Comparison of ENCODE assay signal across 37 cellular contexts in the genomic region with DNA sequence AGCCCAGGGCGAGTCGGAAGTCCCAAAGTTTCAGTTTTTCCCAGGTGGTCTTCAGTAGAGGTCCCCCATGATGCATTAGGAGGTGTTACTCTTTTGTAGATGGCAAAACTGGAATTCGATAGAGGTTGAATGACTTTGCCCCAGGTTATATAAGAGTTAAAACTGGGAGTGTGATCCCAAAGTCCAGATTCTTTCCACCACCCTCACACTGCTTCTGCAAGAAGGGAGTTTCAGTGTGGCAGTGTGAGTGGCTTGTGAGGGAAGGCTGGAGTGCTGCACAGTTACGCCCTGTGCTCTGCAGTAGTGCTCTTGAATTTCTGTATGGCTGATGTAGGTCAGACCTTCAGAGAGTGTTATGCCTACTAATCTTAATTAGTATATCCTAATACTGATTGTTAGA.
"Had no signal": no experiment of that assay in that cellular context is flagged by ENCODE, and none has a peak within 500 bp of the region (broad histone marks: within the 10 kb centered on the region; RNA-seq: fewer than 3 reads in every experiment).

No MANE protein-coding gene starts in this region.

- DNase-seq: activated B cell treated with CpG ODN at 0.5 μM for 24 hours; activated CD4-positive, alpha-beta memory T cell treated with anti-CD3 and anti-CD28 coated beads for 36 hours; activated CD4-positive, alpha-beta T cell treated with anti-CD3 and anti-CD28 coated beads for 4 hours; activated CD4-positive, alpha-beta T cell treated with anti-CD3 and anti-CD28 coated beads, Interleukin-2, amount 10 ng/mL, durations not matched to agents 24 days and 14 days; activated CD4-positive, alpha-beta T cell treated with anti-CD3 and anti-CD28 coated beads, Interleukin-2, amount 50 U/mL, for 1 hour; activated CD4-positive, alpha-beta T cell treated with anti-CD3 and anti-CD28 coated beads, Interleukin-2, amount 50 U/mL, for 4 hours; activated CD4-positive, CD25-positive, alpha-beta regulatory T cell treated with anti-CD3 and anti-CD28 coated beads, Interleukin-2, amount 50 U/mL, for 72 hours; activated CD8-positive, alpha-beta memory T cell treated with anti-CD3 and anti-CD28 coated beads, Interleukin-2, amount 50 U/mL, for 4 hours; activated CD8-positive, alpha-beta T cell treated with anti-CD3 and anti-CD28 coated beads for 36 hours; activated effector memory CD4-positive, alpha-beta T cell treated with anti-CD3 and anti-CD28 coated beads, Interleukin-2, amount 50 U/mL, for 16 hours; activated gamma-delta T cell treated with Interleukin-2 at 50 U/mL for 16 hours; activated naive CD4-positive, alpha-beta T cell; activated naive CD4-positive, alpha-beta T cell treated with anti-CD3 and anti-CD28 coated beads for 36 hours; activated naive CD4-positive, alpha-beta T cell treated with anti-CD3 and anti-CD28 coated beads, Interleukin-2, amount 50 U/mL, for 16 hours; activated naive CD8-positive, alpha-beta T cell treated with anti-CD3 and anti-CD28 coated beads, Interleukin-2, amount 10 ng/mL, durations not matched to agents 7 days and 5 days; activated T-cell treated with anti-CD3 and anti-CD28 coated beads for 4 hours; activated T-cell treated with anti-CD3 and anti-CD28 coated beads, Interleukin-2, amount 50 U/mL, for 4 hours; activated T-cell treated with anti-CD3 and anti-CD28 coated beads, Interleukin-2, amount 50 U/mL, for 72 hours; adrenal gland; amniotic stem cell; aorta; body of pancreas; brain microvascular endothelial cell; central memory CD4-positive, alpha-beta T cell; SW 1271; T-helper 1 cell; T-helper 2 cell; T-helper 9 cell had no signal

- H3K9me3 ChIP-seq: adrenal gland, body of pancreas, breast epithelium had no signal

- H3K4me3 Mint-ChIP-seq: activated B cell treated with CpG ODN at 0.5 μM for 24 hours; activated CD4-positive, alpha-beta memory T cell treated with anti-CD3 and anti-CD28 coated beads for 36 hours; activated CD4-positive, alpha-beta T cell treated with anti-CD3 and anti-CD28 coated beads, Interleukin-2, amount 10 ng/mL, durations not matched to agents 24 days and 14 days; activated CD8-positive, alpha-beta T cell treated with anti-CD3 and anti-CD28 coated beads for 36 hours; activated naive CD4-positive, alpha-beta T cell treated with anti-CD3 and anti-CD28 coated beads for 36 hours; activated naive CD8-positive, alpha-beta T cell treated with anti-CD3 and anti-CD28 coated beads, Interleukin-2, amount 10 ng/mL, durations not matched to agents 7 days and 5 days; activated T-cell treated with anti-CD3 and anti-CD28 coated beads, Interleukin-2, amount 50 U/mL, for 4 hours; activated T-cell treated with anti-CD3 and anti-CD28 coated beads, Interleukin-2, amount 50 U/mL, for 72 hours; activated T-helper 1 cell treated with anti-CD3 and anti-CD28 coated beads, Interleukin-12 subunit alpha, Interleukin-12 subunit beta, Interleukin-2, Interleukin-4 antibody, amounts not matched to agents 30 ng/mL and 10 ng/mL and 1 ng/mL, durations not matched to agents 14 hours and 24 hours and 36 hours; activated T-helper 17 cell treated with anti-CD3 and anti-CD28 coated beads, Interleukin-2, amount 50 U/mL, for 72 hours; T-helper 1 cell treated with Interleukin-12 subunit alpha and Interleukin-12 subunit beta and Interleukin-4 antibody, amounts not matched to agents 30 μg/mL and 1 μg/mL, for 36 hours; T-helper 2 cell treated with Interferon-gamma antibody and Interleukin-4, amounts not matched to agents 5 μg/mL and 100 μg/mL, for 36 hours had no signal

- H3K4me1 Mint-ChIP-seq: activated B cell treated with CpG ODN at 0.5 μM for 24 hours; activated naive CD8-positive, alpha-beta T cell treated with anti-CD3 and anti-CD28 coated beads, Interleukin-2, amount 10 ng/mL, durations not matched to agents 7 days and 5 days had no signal

- H3K9me3 Mint-ChIP-seq: activated B cell treated with CpG ODN at 0.5 μM for 24 hours; activated CD4-positive, alpha-beta memory T cell treated with anti-CD3 and anti-CD28 coated beads for 36 hours; activated CD4-positive, alpha-beta T cell treated with anti-CD3 and anti-CD28 coated beads, Interleukin-2, amount 10 ng/mL, durations not matched to agents 24 days and 14 days; activated CD8-positive, alpha-beta T cell treated with anti-CD3 and anti-CD28 coated beads for 36 hours; activated naive CD4-positive, alpha-beta T cell treated with anti-CD3 and anti-CD28 coated beads for 36 hours; activated naive CD4-positive, alpha-beta T cell treated with anti-CD3 and anti-CD28 coated beads, Interleukin-2, amount 50 U/mL, for 72 hours; activated naive CD8-positive, alpha-beta T cell treated with anti-CD3 and anti-CD28 coated beads, Interleukin-2, amount 10 ng/mL, durations not matched to agents 7 days and 5 days; activated T-cell treated with anti-CD3 and anti-CD28 coated beads, Interleukin-2, amount 50 U/mL, for 4 hours; activated T-cell treated with anti-CD3 and anti-CD28 coated beads, Interleukin-2, amount 50 U/mL, for 72 hours; activated T-helper 1 cell treated with anti-CD3 and anti-CD28 coated beads, Interleukin-12 subunit alpha, Interleukin-12 subunit beta, Interleukin-2, Interleukin-4 antibody, amounts not matched to agents 30 ng/mL and 10 ng/mL and 1 ng/mL, durations not matched to agents 14 hours and 24 hours and 36 hours; activated T-helper 17 cell treated with anti-CD3 and anti-CD28 coated beads, Interleukin-2, amount 50 U/mL, for 72 hours; T-helper 1 cell treated with Interleukin-12 subunit alpha and Interleukin-12 subunit beta and Interleukin-4 antibody, amounts not matched to agents 30 μg/mL and 1 μg/mL, for 36 hours; T-helper 2 cell treated with Interferon-gamma antibody and Interleukin-4, amounts not matched to agents 5 μg/mL and 100 μg/mL, for 36 hours had no signal

- H3K27me3 ChIP-seq: adrenal gland, body of pancreas, brain microvascular endothelial cell, breast epithelium had no signal

- H3K27ac Mint-ChIP-seq: activated B cell treated with CpG ODN at 0.5 μM for 24 hours; activated CD4-positive, alpha-beta T cell treated with anti-CD3 and anti-CD28 coated beads, Interleukin-2, amount 10 ng/mL, durations not matched to agents 24 days and 14 days; activated naive CD8-positive, alpha-beta T cell treated with anti-CD3 and anti-CD28 coated beads, Interleukin-2, amount 10 ng/mL, durations not matched to agents 7 days and 5 days; activated T-helper 1 cell treated with anti-CD3 and anti-CD28 coated beads, Interleukin-12 subunit alpha, Interleukin-12 subunit beta, Interleukin-2, Interleukin-4 antibody, amounts not matched to agents 30 ng/mL and 10 ng/mL and 1 ng/mL, durations not matched to agents 14 hours and 24 hours and 36 hours; T-helper 1 cell treated with Interleukin-12 subunit alpha and Interleukin-12 subunit beta and Interleukin-4 antibody, amounts not matched to agents 30 μg/mL and 1 μg/mL, for 36 hours; T-helper 2 cell treated with Interferon-gamma antibody and Interleukin-4, amounts not matched to agents 5 μg/mL and 100 μg/mL, for 36 hours had no signal

- H3K4me3 ChIP-seq: adrenal gland, body of pancreas, breast epithelium had no signal

- H3K36me3 ChIP-seq: breast epithelium had no signal

- ATAC-seq: activated CD8-positive, alpha-beta T cell treated with anti-CD3 and anti-CD28 coated beads for 36 hours; activated naive CD4-positive, alpha-beta T cell treated with anti-CD3 and anti-CD28 coated beads, Interleukin-2, amount 50 U/mL, for 72 hours; activated T-cell treated with anti-CD3 and anti-CD28 coated beads, Interleukin-2, amount 50 U/mL, for 4 hours; activated T-cell treated with anti-CD3 and anti-CD28 coated beads, Interleukin-2, amount 50 U/mL, for 72 hours; activated T-helper 17 cell treated with anti-CD3 and anti-CD28 coated beads, Interleukin-2, amount 50 U/mL, for 72 hours; body of pancreas had no signal

- H3K4me1 ChIP-seq: adrenal gland, breast epithelium had no signal

- H3K27ac ChIP-seq: adrenal gland, body of pancreas, brain microvascular endothelial cell, breast epithelium, VCaP had no signal

- FAIRE-seq: astrocyte, TTC549 had no signal

- H3K27me3 Mint-ChIP-seq: activated B cell treated with CpG ODN at 0.5 μM for 24 hours; activated CD4-positive, alpha-beta memory T cell treated with anti-CD3 and anti-CD28 coated beads for 36 hours; activated CD4-positive, alpha-beta T cell treated with anti-CD3 and anti-CD28 coated beads, Interleukin-2, amount 10 ng/mL, durations not matched to agents 24 days and 14 days; activated CD8-positive, alpha-beta T cell treated with anti-CD3 and anti-CD28 coated beads for 36 hours; activated naive CD8-positive, alpha-beta T cell treated with anti-CD3 and anti-CD28 coated beads, Interleukin-2, amount 10 ng/mL, durations not matched to agents 7 days and 5 days; activated T-helper 17 cell treated with anti-CD3 and anti-CD28 coated beads, Interleukin-2, amount 50 U/mL, for 72 hours had no signal
